Comparison of ENCODE assay signal across 17 cellular contexts in genomic region chr17:2897605-2898004, GRCh38.
"Had no signal": no experiment of that assay in that cellular context is flagged by ENCODE, and none has a peak within 500 bp of the region (broad histone marks: within the 10 kb centered on the region; RNA-seq: fewer than 3 reads in every experiment).

No MANE protein-coding gene starts in this region.

- H3K36me3 ChIP-seq: esophagus squamous epithelium, gastroesophageal sphincter had no signal

- H3K4me3 ChIP-seq: esophagus squamous epithelium, gastroesophageal sphincter, lung had no signal

- H3K27ac ChIP-seq: esophagus squamous epithelium, gastroesophageal sphincter, neutrophil had no signal

- H3K9me3 ChIP-seq: esophagus squamous epithelium, gastroesophageal sphincter, neutrophil had no signal

- H3K4me1 ChIP-seq: gastroesophageal sphincter had no signal

- DNase-seq: effector memory CD8-positive, alpha-beta T cell; esophagus squamous epithelium; foreskin fibroblast; kidney; left cardiac atrium; left ventricle myocardium superior; mesenchymal stem cell; midbrain; naive B cell; right cardiac atrium; stimulated activated CD4-positive, alpha-beta T cell treated with anti-CD3 and anti-CD28 coated beads, Interleukin-12 subunit alpha, Interleukin-12 subunit beta, amount 100 ng/mL, for 4 hours; stimulated activated naive CD4-positive, alpha-beta T cell; trophoblast cell had no signal

- H3K36me3 Mint-ChIP-seq: naive B cell had no signal

- H3K27me3 Mint-ChIP-seq: dendritic cell treated with granulocyte-macrophage colony-stimulating factor and Interleukin-4, amounts not matched to agents 40 ng/mL and 50 ng/mL, for 4 days; effector memory CD8-positive, alpha-beta T cell; naive B cell had no signal

- H3K27ac Mint-ChIP-seq: dendritic cell treated with granulocyte-macrophage colony-stimulating factor and Interleukin-4, amounts not matched to agents 40 ng/mL and 50 ng/mL, for 4 days had no signal

- ATAC-seq: effector memory CD8-positive, alpha-beta T cell; gastroesophageal sphincter; left cardiac atrium; left ventricle myocardium superior; right cardiac atrium had no signal

- H3K27me3 ChIP-seq: esophagus squamous epithelium, gastroesophageal sphincter, neutrophil had no signal

- H3K9me3 Mint-ChIP-seq: dendritic cell treated with granulocyte-macrophage colony-stimulating factor and Interleukin-4, amounts not matched to agents 40 ng/mL and 50 ng/mL, for 4 days; effector memory CD8-positive, alpha-beta T cell; naive B cell had no signal

- H3K4me3 Mint-ChIP-seq: dendritic cell treated with granulocyte-macrophage colony-stimulating factor and Interleukin-4, amounts not matched to agents 40 ng/mL and 50 ng/mL, for 4 days; effector memory CD8-positive, alpha-beta T cell; naive B cell had no signal
